ENCODE assay signal across 15 cellular contexts in the genomic region with DNA sequence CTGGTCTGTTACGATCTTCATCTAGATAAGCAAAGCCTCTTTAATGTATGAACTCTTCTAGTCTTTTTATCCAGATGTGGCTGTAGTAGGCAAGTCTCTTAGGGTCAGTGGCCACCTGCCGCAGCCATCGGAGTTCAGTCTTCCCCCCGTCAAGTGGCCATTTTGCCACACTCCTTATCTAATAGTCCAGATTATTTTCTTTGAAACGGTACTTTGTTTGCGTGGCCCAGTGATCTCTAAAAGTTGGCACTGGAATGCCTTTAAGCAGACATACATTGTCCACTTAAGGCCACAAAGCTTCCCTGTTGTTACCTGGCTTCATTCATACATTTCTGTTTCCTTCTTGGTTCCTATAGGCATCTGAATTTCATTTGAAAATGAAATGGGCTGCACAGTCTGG. TPM values are rescaled to one million over a fixed set of nuclear protein-coding genes. Genes with fewer than 3 reads are reported as not detected.
DNase-seq lines count a peak whose midpoint lies in the region; ATAC-seq and TF ChIP-seq lines count a peak whose summit lies in the region.
"Had no signal": no experiment of that assay in that cellular context is flagged by ENCODE, and none has a peak within 500 bp of the region (broad histone marks: within the 10 kb centered on the region; RNA-seq: fewer than 3 reads in every experiment).

No MANE protein-coding gene starts in this region.

- H3K4me1 ChIP-seq in right atrium auricular region (peaks cover 0 to 69% of the 10 kb centered on the region in 2 donors), ascending aorta (peaks cover 14 to 79% of the 10 kb centered on the region in 2 donors), smooth muscle cell (ENCODE audit: low read depth) (peaks cover 11% of the 10 kb centered on the region)

- intact Hi-C loops in Right ventricle myocardium inferior (cut with DNase I): no loop called here
- intact Hi-C loops in ascending aorta (cut with DNase I): loop anchor here (5.0 kb wide), 1 partner anchor 109 kb away; no protein-coding TSS in a partner anchor

- H3K36me3 ChIP-seq in right atrium auricular region (peaks cover 35% of the 10 kb centered on the region), ascending aorta (peaks cover 26 to 42% of the 10 kb centered on the region in 2 donors), smooth muscle cell (ENCODE audit: low read depth) (peaks cover 29% of the 10 kb centered on the region)

- DNase-seq in right atrium auricular region (ENCODE audit: low spot score): no peak
- no peak for DNase-seq in Right ventricle myocardium inferior (ENCODE audit: missing footprints)
- no peak for DNase-seq in ascending aorta (ENCODE audit: low spot score in 2 of 2)
- DNase-seq in smooth muscle cell (lab: John Stamatoyannopoulos, UW; ENCODE audit: unreplicated experiment): no peak
- no peak for DNase-seq in NCI-H446 treated with DMSO at 0.1 percent for 48 hours (lab: John Stamatoyannopoulos, UW)
- DNase-seq in GM10266 (ENCODE audit: extremely low spot score): no peak
- DNase-seq: ACHN; CD4-positive, CD25-positive, alpha-beta regulatory T cell; DMS53; GF-D8; GM23248; H7; IMR-90 had no signal

- 86% methylated on average over 6 of the region's 6 CpGs for WGBS in smooth muscle cell (ENCODE audit: low lambda C conversion rate)

- H3K4me3 ChIP-seq in right atrium auricular region: no peak overlapping the region
- H3K4me3 ChIP-seq in ascending aorta: no peak overlapping the region
- H3K4me3 ChIP-seq in smooth muscle cell: no peak overlapping the region
- H3K4me3 ChIP-seq: BLaER1 treated with 17β-estradiol and CSF1 and Interleukin-3, amounts not matched to agents 10 nM and 100 nM; GM23248 had no signal

- H3F3A ChIP-seq in smooth muscle cell (ENCODE audit: low read depth): peaks cover 3% of the 10 kb centered on the region

- H3K9me3 ChIP-seq in right atrium auricular region (no peaks in the 10 kb centered on the region), ascending aorta (no peaks in the 10 kb centered on the region), smooth muscle cell (replicated peaks; ENCODE audit: low read depth) (no peaks in the 10 kb centered on the region)
- H3K9me3 ChIP-seq: BLaER1 treated with 17β-estradiol and CSF1 and Interleukin-3, amounts not matched to agents 10 nM and 100 nM had no signal

- no peak overlapping the region for H2AFZ ChIP-seq in smooth muscle cell (ENCODE audit: low read depth)
- H2AFZ ChIP-seq: GM23248 had no signal

- H3K79me2 ChIP-seq in smooth muscle cell (ENCODE audit: low read depth): peaks cover 99% of the 10 kb centered on the region

- no peak overlapping the region for H3K9ac ChIP-seq in smooth muscle cell (ENCODE audit: low read depth)
- H3K9ac ChIP-seq: BLaER1 treated with 17β-estradiol and CSF1 and Interleukin-3, amounts not matched to agents 10 nM and 100 nM; GM23248 had no signal

- peaks cover 68% of the 10 kb centered on the region for H4K20me1 ChIP-seq in smooth muscle cell (ENCODE audit: low read depth)

- no peak overlapping the region for H3K4me2 ChIP-seq in smooth muscle cell
- H3K4me2 ChIP-seq: BLaER1 treated with 17β-estradiol and CSF1 and Interleukin-3, amounts not matched to agents 10 nM and 100 nM had no signal

- TF ChIP-seq CTCF in right atrium auricular region (IDR thresholded peaks at IDR 0.05) (no peak), ascending aorta (IDR thresholded peaks at IDR 0.05) (no peak), smooth muscle cell (IDR thresholded peaks at IDR 0.05; ENCODE audit: borderline replicate concordance, insufficient read depth, poor library complexity, severe bottlenecking) (no peak), GM10266 (IDR thresholded peaks at IDR 0.05; ENCODE audit: control insufficient read depth, insufficient read depth, low read depth, missing control alignments) (no peak)

- H3K27me3 ChIP-seq in right atrium auricular region (no peaks in the 10 kb centered on the region), ascending aorta (no peaks in the 10 kb centered on the region), smooth muscle cell (ENCODE audit: low read depth) (no peaks in the 10 kb centered on the region)
- H3K27me3 ChIP-seq: BLaER1 treated with 17β-estradiol and CSF1 and Interleukin-3, amounts not matched to agents 10 nM and 100 nM had no signal

- H3K27ac ChIP-seq in right atrium auricular region (peak overlapping the region; percentile 13 to 17), ascending aorta (peak overlapping the region; percentile 57 to 90), smooth muscle cell (ENCODE audit: low read depth) (peak overlapping the region; percentile 56)
- H3K27ac ChIP-seq: BLaER1 treated with 17β-estradiol and CSF1 and Interleukin-3, amounts not matched to agents 10 nM and 100 nM; GM23248 had no signal

- no peak for ATAC-seq in Right ventricle myocardium inferior
- no peak for ATAC-seq in GM19452 (IDR thresholded peaks at IDR 0.05; ENCODE audit: unreplicated experiment)

RNA-seq across cellular contexts. Expression of a gene that starts 36.0 kb away (rescaled TPM):
- 1 to 10 TPM in 1 of 2 donors, under 1 TPM in 1; 0.56 to 1.6 TPM for total RNA-seq in right atrium auricular region
- total RNA-seq in Right ventricle myocardium inferior: 1.2 TPM
- total RNA-seq in ascending aorta: 5.6 TPM
- total RNA-seq in smooth muscle cell: 13.3 and 13.6 TPM in 2 replicates
- polyA plus RNA-seq in smooth muscle cell: 5.1 and 6.2 TPM in 2 replicates

RNA-seq across cellular contexts. Expression of a gene that starts 52.6 kb away (rescaled TPM):
- total RNA-seq in right atrium auricular region: 10 to 100 TPM; 65.9 to 93.2 TPM
- 48.7 TPM for total RNA-seq in Right ventricle myocardium inferior
- 137 TPM for total RNA-seq in ascending aorta
- total RNA-seq in smooth muscle cell: 178 and 190 TPM in 2 replicates
- polyA plus RNA-seq in smooth muscle cell: 57.8 and 82.7 TPM in 2 replicates

Comparison
In these comparisons a context has a peak if more than half of its experiments do, and no peak if none do; other contexts are left out.
1. H3K27ac ChIP-seq: peak in every context shown above with its lines; median percentile 74 in ascending aorta; 56 in smooth muscle cell; 15 in right atrium auricular region.